In genomic region chr1:61605607-61606321, GRCh38 we compare ENCODE assay signal across 15 cellular contexts.
DNase-seq lines count a peak whose midpoint lies in the region; ATAC-seq and TF ChIP-seq lines count a peak whose summit lies in the region.
"Had no signal": no experiment of that assay in that cellular context is flagged by ENCODE, and none has a peak within 500 bp of the region (broad histone marks: within the 10 kb centered on the region; RNA-seq: fewer than 3 reads in every experiment).

No MANE protein-coding gene starts in this region.

- no peaks in the 10 kb centered on the region for H3K27me3 ChIP-seq in left lung

- H3K27ac ChIP-seq in coronary artery, result peak overlapping the region; percentile 81 to 88
- peak overlapping the region in 1 of 2 donors; percentile 63 for H3K27ac ChIP-seq in left lung

- H3K9me3 ChIP-seq in left lung, result no peaks in the 10 kb centered on the region

- ATAC-seq in HG02678 (IDR thresholded peaks at IDR 0.05; ENCODE audit: unreplicated experiment) (no peak), left lung (no peak), GM21367 (IDR thresholded peaks at IDR 0.05; ENCODE audit: unreplicated experiment) (no peak)

- peak overlapping the region; percentile 44 for H3K4me3 ChIP-seq in coronary artery
- no peak overlapping the region for H3K4me3 ChIP-seq in left lung

- in situ Hi-C loops in G401 (cut with HindIII; ENCODE audit: low sequenced_read_pairs), result no loop called here

- H3K36me3 ChIP-seq in left lung, result no peaks in the 10 kb centered on the region

- DNase-seq in A172 (ENCODE audit: low spot score), result peak; percentile 32
- DNase-seq in HT1080 (ENCODE audit: low read depth), result peak; percentile 27
- no peak for DNase-seq in coronary artery (ENCODE audit: low spot score)
- DNase-seq in myocyte (ENCODE audit: low read depth), result peak; percentile 45
- no peak for DNase-seq in G401 (ENCODE audit: low spot score)
- DNase-seq in left lung, result no peak
- DNase-seq: activated CD8-positive, alpha-beta memory T cell treated with anti-CD3 and anti-CD28 coated beads, Interleukin-2, amount 50 U/mL, for 4 hours; activated naive CD8-positive, alpha-beta T cell treated with anti-CD3 and anti-CD28 coated beads, Interleukin-2, amount 10 ng/mL, durations not matched to agents 7 days and 5 days; effector CD8-positive, alpha-beta T cell; GDM1; NCI-H1048; NCI-H446; retina had no signal

- H3K4me1 ChIP-seq in left lung, result peaks cover 0 to 22% of the 10 kb centered on the region in 2 donors

- TF ChIP-seq CTCF in coronary artery (IDR thresholded peaks at IDR 0.05), result no peak
- no peak for TF ChIP-seq CTCF in left lung (IDR thresholded peaks at IDR 0.05)

- intact Hi-C loops in left lung (cut with DNase I), result no loop called here

Comparison
In these comparisons a context has a peak if more than half of its experiments do, and no peak if none do; other contexts are left out.
1. DNase-seq: peak in A172 (single experiment), HT1080 (single experiment) and myocyte (single experiment); none in coronary artery (single experiment), G401 (single experiment) and left lung (0 of 2).